ENCODE assay signal across 10 cellular contexts in genomic region chr2:224747765-224748164, GRCh38. TPM values are rescaled to one million over a fixed set of nuclear protein-coding genes. Genes with fewer than 3 reads are reported as not detected.
"Had no signal": no experiment of that assay in that cellular context is flagged by ENCODE, and none has a peak within 500 bp of the region (broad histone marks: within the 10 kb centered on the region; RNA-seq: fewer than 3 reads in every experiment).

No MANE protein-coding gene starts in this region.

- DNase-seq: H9, HCEC 1CT, HFFc6, IMR-90 had no signal

- H3K4me2 ChIP-seq: GM23338 had no signal

- H2AFZ ChIP-seq: GM23338 had no signal

- H3K4me3 ChIP-seq: GM23338, K562 had no signal

- FAIRE-seq: H1, H54, HTR-8/SVneo, K562 had no signal

- ATAC-seq: GM23338, K562 had no signal

RNA-seq across cellular contexts. Expression of gene CCDC195, which starts 31.6 kb away (rescaled TPM):
- total RNA-seq: GM23338, H1, H9, HFFc6, HT-29, IMR-90, K562 had no signal
- polyA plus RNA-seq: GM23338, H1, IMR-90, K562 had no signal
